ENCODE assay signal across 20 cellular contexts in genomic region chr1:190633488-190633887, GRCh38.
DNase-seq lines count a peak whose midpoint lies in the region; ATAC-seq, FAIRE-seq and TF ChIP-seq lines count a peak whose summit lies in the region.
"Had no signal": no experiment of that assay in that cellular context is flagged by ENCODE, and none has a peak within 500 bp of the region (broad histone marks: within the 10 kb centered on the region; RNA-seq: fewer than 3 reads in every experiment).

No MANE protein-coding gene starts in this region.

- BruUV-seq in A673 (replicated peaks; lab: Mats Ljungman, UMichigan) = no TSS peak

- intact Hi-C loops in A673 (cut with micrococcal nuclease; ENCODE audit: unreplicated experiment) = loop anchor here (5.0 to 10.0 kb wide), 2 partner anchors 1374 to 1681 kb away; partner anchors contain the start of gene RGS21

- H3K4me1 Mint-ChIP-seq in glutamatergic neuron (ENCODE audit: low read depth, unreplicated experiment) (no peaks in the 10 kb centered on the region), T-helper 17 cell (no peaks in the 10 kb centered on the region)
- H3K4me1 Mint-ChIP-seq: CD8-positive, alpha-beta memory T cell; memory B cell; natural killer cell; stimulated activated naive CD8-positive, alpha-beta T cell treated with anti-CD3 and anti-CD28 coated beads, Interleukin-15, amount 100 ng/mL, for 72 hours had no signal

- H3K36me3 ChIP-seq in A673 (ENCODE audit: insufficient read depth, low read length, poor library complexity, severe bottlenecking) = no peaks in the 10 kb centered on the region
- H3K36me3 ChIP-seq: esophagus muscularis mucosa had no signal

- CTCF ChIA-PET in A673 (lab: Charles Lee) = no interaction called here

- POLR2A ChIA-PET in A673 (lab: Charles Lee; ENCODE audit: low non-redundant PET) = no interaction called here

- H3K36me3 Mint-ChIP-seq in glutamatergic neuron (ENCODE audit: unreplicated experiment) (no peaks in the 10 kb centered on the region), T-helper 17 cell (ENCODE audit: low read depth) (no peaks in the 10 kb centered on the region)
- H3K36me3 Mint-ChIP-seq: CD8-positive, alpha-beta memory T cell; memory B cell had no signal

- H3K27me3 ChIP-seq in A673 (replicated peaks; ENCODE audit: insufficient read depth, low read depth, low read length, poor library complexity) = no peaks in the 10 kb centered on the region
- H3K27me3 ChIP-seq: esophagus muscularis mucosa had no signal

- FAIRE-seq in GM19239 (lab: Jason Lieb, UNC) = no peak
- FAIRE-seq: islet of Langerhans, K562 had no signal

- H3K27me3 Mint-ChIP-seq in glutamatergic neuron (ENCODE audit: unreplicated experiment) (no peaks in the 10 kb centered on the region), T-helper 17 cell (no peaks in the 10 kb centered on the region)
- H3K27me3 Mint-ChIP-seq: CD8-positive, alpha-beta memory T cell; memory B cell; stimulated activated naive CD8-positive, alpha-beta T cell treated with anti-CD3 and anti-CD28 coated beads, Interleukin-15, amount 100 ng/mL, for 72 hours had no signal

- DNase-seq in A673 (ENCODE audit: low spot score) (peak; percentile 63), OCI-M1 (lab: John Stamatoyannopoulos, UW) (peak; percentile 20), fibroblast of peridontal ligament (ENCODE audit: extremely low read depth) (peak; percentile 8), glutamatergic neuron (no peak), SIG-M5 (lab: John Stamatoyannopoulos, UW) (no peak), GM19239 (ENCODE audit: insufficient read length, low spot score) (no peak), T-helper 17 cell (no peak)
- DNase-seq: activated CD4-positive, alpha-beta T cell treated with anti-CD3 and anti-CD28 coated beads, Interleukin-2, amount 50 U/mL, for 1 hour; activated naive CD4-positive, alpha-beta T cell treated with anti-CD3 and anti-CD28 coated beads for 36 hours; CD8-positive, alpha-beta memory T cell; dermis blood vessel endothelial cell; head of caudate nucleus; natural killer cell; NCI-H226; stimulated activated naive CD8-positive, alpha-beta T cell treated with anti-CD3 and anti-CD28 coated beads, Interleukin-15, amount 100 ng/mL, for 72 hours had no signal

- no peaks in the 10 kb centered on the region for H3K9me3 Mint-ChIP-seq in glutamatergic neuron (ENCODE audit: unreplicated experiment)

- no peak for ATAC-seq in T-helper 17 cell
- ATAC-seq: K562; natural killer cell; stimulated activated naive CD8-positive, alpha-beta T cell treated with anti-CD3 and anti-CD28 coated beads, Interleukin-15, amount 100 ng/mL, for 72 hours had no signal

- peak; percentile 51 for TF ChIP-seq CTCF in A673 (conservative IDR thresholded peaks at IDR 0.05; ENCODE audit: low read depth, low read length)
- peak; percentile 12; the same call in 1 of the 3 replicates for TF ChIP-seq CTCF in GM12872 (IDR thresholded peaks at IDR 0.05; ENCODE audit: insufficient read depth, low read depth, low read length)
- TF ChIP-seq CTCF in glutamatergic neuron (IDR thresholded peaks at IDR 0.05; ENCODE audit: partially characterized antibody, unreplicated experiment) = no peak

- no peak overlapping the region for H3K27ac Mint-ChIP-seq in glutamatergic neuron (ENCODE audit: unreplicated experiment)
- H3K27ac Mint-ChIP-seq in T-helper 17 cell = no peak overlapping the region
- H3K27ac Mint-ChIP-seq: activated naive CD4-positive, alpha-beta T cell treated with anti-CD3 and anti-CD28 coated beads for 36 hours; CD8-positive, alpha-beta memory T cell; memory B cell; natural killer cell; stimulated activated naive CD8-positive, alpha-beta T cell treated with anti-CD3 and anti-CD28 coated beads, Interleukin-15, amount 100 ng/mL, for 72 hours had no signal

- no peak overlapping the region for H3K4me3 ChIP-seq in A673 (ENCODE audit: low read depth, low read length, poor library complexity, severe bottlenecking)
- H3K4me3 ChIP-seq: esophagus muscularis mucosa, K562 had no signal

- no peaks in the 10 kb centered on the region for H3K9me3 ChIP-seq in A673 (ENCODE audit: low read depth, low read length, poor library complexity, severe bottlenecking)
- no peaks in the 10 kb centered on the region for H3K9me3 ChIP-seq in T-helper 17 cell (ENCODE audit: control insufficient read depth, low read length, poor library complexity, severe bottlenecking)

- H3K27ac ChIP-seq in A673 (ENCODE audit: low read depth, low read length, poor library complexity, severe bottlenecking) = no peak overlapping the region
- H3K27ac ChIP-seq: esophagus muscularis mucosa had no signal

- H3K4me1 ChIP-seq in A673 (ENCODE audit: insufficient read depth, low read length, poor library complexity, severe bottlenecking) = no peaks in the 10 kb centered on the region
- H3K4me1 ChIP-seq: esophagus muscularis mucosa had no signal

- H3K4me3 Mint-ChIP-seq in glutamatergic neuron (ENCODE audit: unreplicated experiment) = no peak overlapping the region
- H3K4me3 Mint-ChIP-seq in T-helper 17 cell = no peak overlapping the region
- H3K4me3 Mint-ChIP-seq: activated naive CD4-positive, alpha-beta T cell treated with anti-CD3 and anti-CD28 coated beads for 36 hours; CD8-positive, alpha-beta memory T cell; memory B cell; natural killer cell; stimulated activated naive CD8-positive, alpha-beta T cell treated with anti-CD3 and anti-CD28 coated beads, Interleukin-15, amount 100 ng/mL, for 72 hours had no signal

Comparison
In these comparisons a context has a peak if more than half of its experiments do, and no peak if none do; other contexts are left out.
1. DNase-seq: peak in A673 (single experiment), OCI-M1 (single experiment) and fibroblast of peridontal ligament (single experiment); none in glutamatergic neuron (single experiment), SIG-M5 (single experiment), GM19239 (single experiment) and T-helper 17 cell (0 of 3).